7 cellular contexts compared by ENCODE assay signal in genomic region chr19:33177417-33177976, GRCh38.
DNase-seq lines count a peak whose midpoint lies in the region; ATAC-seq and TF ChIP-seq lines count a peak whose summit lies in the region.

No MANE protein-coding gene starts in this region.

- no peaks in the 10 kb centered on the region for H3K36me3 ChIP-seq in iPS-18a (ENCODE audit: control insufficient read depth, low read depth, low read length)

- DNase-seq in DMS53 treated with DMSO at 0.1 percent for 48 hours (lab: John Stamatoyannopoulos, UW; ENCODE audit: unreplicated experiment) (peak; percentile 83), LNCaP clone FGC (ENCODE audit: low read depth) (no peak), Ammon's horn (ENCODE audit: low spot score) (no peak)
- peak; percentile 65 for DNase-seq in activated gamma-delta T cell treated with anti-CD3 and anti-CD28 coated beads, Interleukin-2, amount 50 U/mL, for 16 hours (ENCODE audit: low read depth)
- peak; percentile 51 to 52 for DNase-seq in stimulated activated CD8-positive, alpha-beta memory T cell treated with anti-CD3 and anti-CD28 coated beads, Interleukin-7, amount 100 ng/mL, for 1 hour (ENCODE audit: low read depth in 2 of 2)

- peak; percentile 21 for ATAC-seq in GM19452 (IDR thresholded peaks at IDR 0.05; ENCODE audit: unreplicated experiment)

- H3K9me3 ChIP-seq in iPS-18a (ENCODE audit: control insufficient read depth, low read depth, low read length): no peaks in the 10 kb centered on the region

- peaks cover 10% of the 10 kb centered on the region for H3K4me1 ChIP-seq in iPS-18a (ENCODE audit: control insufficient read depth, low read depth, low read length)

- H3K27ac ChIP-seq in iPS-18a (ENCODE audit: low read length): no peak overlapping the region

- TF ChIP-seq CTCF in LNCaP clone FGC (IDR thresholded peaks at IDR 0.05; ENCODE audit: control insufficient read depth, extremely low read depth, insufficient read depth): peak; percentile 23

- H3K27me3 ChIP-seq in iPS-18a (ENCODE audit: control insufficient read depth, insufficient read depth, low read length): peaks cover 13% of the 10 kb centered on the region

- peak overlapping the region; percentile 16 for H3K9ac ChIP-seq in iPS-18a (ENCODE audit: low read length)

- H3K4me3 ChIP-seq in LNCaP clone FGC (ENCODE audit: low read depth, low read length) (peak overlapping the region; percentile 64), iPS-18a (ENCODE audit: low read length) (peak overlapping the region; percentile 67)

Comparison
In these comparisons a context has a peak if more than half of its experiments do, and no peak if none do; other contexts are left out.
1. DNase-seq: peak in DMS53 treated with DMSO at 0.1 percent for 48 hours (single experiment), activated gamma-delta T cell treated with anti-CD3 and anti-CD28 coated beads, Interleukin-2, amount 50 U/mL, for 16 hours (single experiment) and stimulated activated CD8-positive, alpha-beta memory T cell treated with anti-CD3 and anti-CD28 coated beads, Interleukin-7, amount 100 ng/mL, for 1 hour (2 of 2); none in LNCaP clone FGC (single experiment) and Ammon's horn (single experiment).